Comparison of ENCODE assay signal across 8 cellular contexts in the genomic region with DNA sequence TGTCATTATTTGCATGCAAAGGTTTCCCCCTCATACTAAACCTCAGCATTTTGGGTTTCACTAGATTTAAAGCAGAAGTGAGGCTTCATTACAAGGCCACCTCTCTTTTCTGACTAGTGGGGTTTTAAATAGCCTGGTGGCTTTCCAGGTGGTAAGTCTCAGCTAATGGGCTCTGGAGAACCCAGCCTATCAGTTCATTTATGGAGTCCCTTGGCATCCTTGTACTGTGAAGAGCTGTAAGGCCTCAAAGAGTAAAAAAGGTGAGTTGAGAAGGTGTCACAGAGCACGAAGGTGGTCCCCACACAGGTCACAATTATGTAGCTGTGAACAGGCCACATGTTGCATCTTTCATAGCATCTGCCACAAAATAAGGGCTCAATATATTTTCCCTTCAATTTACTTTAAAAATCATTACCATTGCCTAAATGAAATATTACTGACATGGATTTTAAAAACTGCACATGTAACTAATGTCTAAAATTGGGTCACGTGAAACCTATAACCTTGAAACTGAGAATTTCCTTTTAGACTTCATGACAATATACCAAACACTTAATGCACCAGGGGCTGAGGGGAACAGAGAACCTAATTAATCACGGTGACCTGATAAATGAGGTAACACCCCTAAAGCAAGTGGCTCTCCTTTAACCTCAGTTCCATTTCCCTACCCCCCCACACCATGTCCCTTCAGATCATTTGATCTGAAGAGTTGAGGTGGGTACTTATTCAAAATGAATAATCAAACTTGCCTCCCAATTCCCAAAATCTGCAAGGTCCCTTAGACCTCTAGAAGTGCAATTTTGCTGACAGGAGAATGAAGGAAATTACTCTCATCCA. TPM values are rescaled to one million over a fixed set of nuclear protein-coding genes. Genes with fewer than 3 reads are reported as not detected.
DNase-seq lines count a peak whose midpoint lies in the region; ATAC-seq, FAIRE-seq and TF ChIP-seq lines count a peak whose summit lies in the region.

No MANE protein-coding gene starts in this region.

- H3K27me3 ChIP-seq in keratinocyte (ENCODE audit: control insufficient read depth, extremely low read depth, insufficient read depth, low read length), result no peaks in the 10 kb centered on the region
- H3K27me3 ChIP-seq in uterus, result no peaks in the 10 kb centered on the region

- peaks cover 31% of the 10 kb centered on the region for H3K79me2 ChIP-seq in keratinocyte (ENCODE audit: control insufficient read depth, insufficient read depth, low read length)

- peak overlapping the region; percentile 90 for H3K4me2 ChIP-seq in keratinocyte (ENCODE audit: control insufficient read depth, extremely low read depth, insufficient read depth, low read depth, low read length)

- peak overlapping the region; percentile 93 for H3K4me3 Mint-ChIP-seq in stimulated activated naive CD8-positive, alpha-beta T cell treated with anti-CD3 and anti-CD28 coated beads, Interleukin-15, Interleukin-2, amounts not matched to agents 100 ng/mL and 50 ng/mL, for 24 hours
- H3K4me3 Mint-ChIP-seq in T-helper 17 cell, result peak overlapping the region; percentile 86

- H3K36me3 ChIP-seq in keratinocyte (ENCODE audit: control insufficient read depth in 2 of 2, extremely low read depth in 1 of 2, insufficient read depth in 2 of 2, low read length in 2 of 2) (peaks cover 1 to 6% of the 10 kb centered on the region in 2 experiments), uterus (no peaks in the 10 kb centered on the region), mucosa of descending colon (ENCODE audit: low read depth) (no peaks in the 10 kb centered on the region)

- no peaks in the 10 kb centered on the region for H4K20me1 ChIP-seq in keratinocyte (ENCODE audit: control insufficient read depth, extremely low read depth, insufficient read depth, low read length)

- peaks cover 63% of the 10 kb centered on the region for H3K4me1 Mint-ChIP-seq in stimulated activated naive CD8-positive, alpha-beta T cell treated with anti-CD3 and anti-CD28 coated beads, Interleukin-15, Interleukin-2, amounts not matched to agents 100 ng/mL and 50 ng/mL, for 24 hours (ENCODE audit: low read depth)
- peaks cover 20% of the 10 kb centered on the region for H3K4me1 Mint-ChIP-seq in T-helper 17 cell

- no peaks in the 10 kb centered on the region for H3K9me3 Mint-ChIP-seq in stimulated activated naive CD8-positive, alpha-beta T cell treated with anti-CD3 and anti-CD28 coated beads, Interleukin-15, Interleukin-2, amounts not matched to agents 100 ng/mL and 50 ng/mL, for 24 hours

- no peak for FAIRE-seq in keratinocyte (lab: Jason Lieb, UNC)

- peaks cover 9% of the 10 kb centered on the region for H3K4me1 ChIP-seq in keratinocyte (ENCODE audit: control insufficient read depth, extremely low read depth, insufficient read depth, low read length)
- H3K4me1 ChIP-seq in uterus, result no peaks in the 10 kb centered on the region
- peaks cover 14% of the 10 kb centered on the region for H3K4me1 ChIP-seq in mucosa of descending colon (ENCODE audit: low read depth)

- H3K36me3 Mint-ChIP-seq in stimulated activated naive CD8-positive, alpha-beta T cell treated with anti-CD3 and anti-CD28 coated beads, Interleukin-15, Interleukin-2, amounts not matched to agents 100 ng/mL and 50 ng/mL, for 24 hours (ENCODE audit: low read depth), result peaks cover 29% of the 10 kb centered on the region
- peaks cover 7% of the 10 kb centered on the region for H3K36me3 Mint-ChIP-seq in T-helper 17 cell (ENCODE audit: low read depth)

- no peak for DNase-seq in stimulated activated naive CD8-positive, alpha-beta T cell treated with anti-CD3 and anti-CD28 coated beads, Interleukin-15, Interleukin-2, amounts not matched to agents 100 U/mL and 50 U/mL, for 24 hours
- DNase-seq in T-helper 17 cell (no peak), keratinocyte (ENCODE audit: low read depth, low spot score) (no peak), uterus (no peak), mucosa of descending colon (no peak), ecto neural progenitor cell (ENCODE audit: low spot score) (no peak)

- H3K9me1 ChIP-seq in keratinocyte (ENCODE audit: control insufficient read depth, extremely low read depth, insufficient read depth, low read length), result no peaks in the 10 kb centered on the region

- H3K4me3 ChIP-seq in keratinocyte (ENCODE audit: control insufficient read depth in 2 of 3, extremely low read depth in 1 of 3, insufficient read depth in 2 of 3, low read depth in 1 of 3, low read length in 3 of 3) (peak overlapping the region; percentile 76 to 91 (median 77)), uterus (peak overlapping the region; percentile 70 to 72), mucosa of descending colon (no peak overlapping the region)

- TF ChIP-seq POLR2A in uterus (IDR thresholded peaks at IDR 0.05), result no peak

- ATAC-seq in stimulated activated naive CD8-positive, alpha-beta T cell treated with anti-CD3 and anti-CD28 coated beads, Interleukin-15, Interleukin-2, amounts not matched to agents 100 U/mL and 50 U/mL, for 24 hours, result no peak
- ATAC-seq in HG02970 (IDR thresholded peaks at IDR 0.05; ENCODE audit: low FRiP score, unreplicated experiment) (peak; percentile 41), T-helper 17 cell (no peak), mucosa of descending colon (no peak)

- H3K27ac Mint-ChIP-seq in stimulated activated naive CD8-positive, alpha-beta T cell treated with anti-CD3 and anti-CD28 coated beads, Interleukin-15, Interleukin-2, amounts not matched to agents 100 ng/mL and 50 ng/mL, for 24 hours, result peak overlapping the region; percentile 43
- H3K27ac Mint-ChIP-seq in T-helper 17 cell, result peak overlapping the region; percentile 88

- dilution Hi-C loops in keratinocyte (cut with MboI; ENCODE audit: extremely low pct_ligation_motif_present, low sequenced_read_pairs), result no loop called here

- H3K27me3 Mint-ChIP-seq in stimulated activated naive CD8-positive, alpha-beta T cell treated with anti-CD3 and anti-CD28 coated beads, Interleukin-15, Interleukin-2, amounts not matched to agents 100 ng/mL and 50 ng/mL, for 24 hours, result no peaks in the 10 kb centered on the region
- H3K27me3 Mint-ChIP-seq in T-helper 17 cell, result no peaks in the 10 kb centered on the region

- intact Hi-C loops in uterus (cut with DNase I; ENCODE audit: low total_unique reads), result no loop called here
- intact Hi-C loops in mucosa of descending colon (cut with DNase I, micrococcal nuclease), result no loop called here

- H3K9ac ChIP-seq in keratinocyte (ENCODE audit: control insufficient read depth, extremely low read depth, insufficient read depth, low read length), result peak overlapping the region; percentile 71

- H3K27ac ChIP-seq in keratinocyte (ENCODE audit: control insufficient read depth, insufficient read depth, low read length) (no peak overlapping the region), uterus (no peak overlapping the region)

- no peaks in the 10 kb centered on the region for H3K9me3 ChIP-seq in T-helper 17 cell (ENCODE audit: control insufficient read depth, low read length, poor library complexity, severe bottlenecking)
- no peaks in the 10 kb centered on the region for H3K9me3 ChIP-seq in keratinocyte (ENCODE audit: control insufficient read depth, low read depth, low read length)
- no peaks in the 10 kb centered on the region for H3K9me3 ChIP-seq in uterus
- H3K9me3 ChIP-seq in mucosa of descending colon, result no peaks in the 10 kb centered on the region

- TF ChIP-seq CTCF in keratinocyte (optimal IDR thresholded peaks at IDR 0.05 in 1 of 3, IDR thresholded peaks at IDR 0.05 in 1 of 3, conservative IDR thresholded peaks at IDR 0.05 in 1 of 3; ENCODE audit: extremely low read depth in 1 of 3, insufficient read depth in 2 of 3, low read length in 3 of 3) (no peak), uterus (IDR thresholded peaks at IDR 0.05) (no peak), mucosa of descending colon (IDR thresholded peaks at IDR 0.05) (no peak)

- H2AFZ ChIP-seq in keratinocyte (ENCODE audit: control insufficient read depth, low read length), result no peak overlapping the region

RNA-seq across cellular contexts. Expression of gene NGLY1, which starts 1.3 kb away (rescaled TPM):
- total RNA-seq in T-helper 17 cell, result 10 to 100 TPM; 65.8 to 67.1 TPM
- 8.6 to 19.5 TPM (median 11.2 TPM) in 3 replicates for polyA plus RNA-seq in keratinocyte
- polyA plus RNA-seq in keratinocyte (2011; ENCODE audit: low read depth), result 33.7 TPM
- 10.8 and 21.5 TPM in 2 replicates for polyA plus RNA-seq in keratinocyte (2011; cell fraction: cytosol; rRNA removed)
- 16.0 and 19.2 TPM in 2 replicates for polyA plus RNA-seq in keratinocyte (2011; cell fraction: nucleus; rRNA removed)
- 15.6 and 21.6 TPM in 2 replicates for polyA plus RNA-seq in keratinocyte (2012; ENCODE audit: low replicate concordance)
- polyA minus RNA-seq in keratinocyte, result 2.5 to 12.6 TPM (median 10.3 TPM) in 3 replicates
- 3.8 TPM for polyA minus RNA-seq in keratinocyte (2011; cell fraction: cytosol; rRNA and poly(A)+ RNA removed)
- polyA minus RNA-seq in keratinocyte (2011; cell fraction: nucleus; rRNA and poly(A)+ RNA removed), result 8.4 and 16.1 TPM in 2 replicates
- 10 to 100 TPM in 3 of 4 donors, 1 to 10 TPM in 1; 7.4 to 59.2 (median 30.3) TPM for total RNA-seq in uterus
- total RNA-seq in mucosa of descending colon, result 10 to 100 TPM; 37.2 to 57.5 (median 41.1) TPM

RNA-seq across cellular contexts. Expression of gene OXSM, which starts 7.9 kb away (rescaled TPM):
- 1 to 10 TPM; 7.0 to 7.6 TPM for total RNA-seq in T-helper 17 cell
- 17.8 to 31.6 TPM (median 28.0 TPM) in 3 replicates for polyA plus RNA-seq in keratinocyte
- 8.0 TPM for polyA plus RNA-seq in keratinocyte (2011; ENCODE audit: low read depth)
- polyA plus RNA-seq in keratinocyte (2011; cell fraction: cytosol; rRNA removed), result 10.9 and 26.3 TPM in 2 replicates
- polyA plus RNA-seq in keratinocyte (2011; cell fraction: nucleus; rRNA removed), result 28.8 and 35.7 TPM in 2 replicates
- polyA plus RNA-seq in keratinocyte (2012; ENCODE audit: low replicate concordance), result 12.2 and 17.7 TPM in 2 replicates
- 5.5 to 14.6 TPM (median 11.0 TPM) in 3 replicates for polyA minus RNA-seq in keratinocyte
- 3.1 TPM for polyA minus RNA-seq in keratinocyte (2011; cell fraction: cytosol; rRNA and poly(A)+ RNA removed)
- 9.1 and 18.9 TPM in 2 replicates for polyA minus RNA-seq in keratinocyte (2011; cell fraction: nucleus; rRNA and poly(A)+ RNA removed)
- total RNA-seq in uterus, result 10 to 100 TPM in 2 of 4 donors, 1 to 10 TPM in 2; 4.9 to 29.0 (median 12.8) TPM
- 10 to 100 TPM in 2 of 3 donors, 1 to 10 TPM in 1; 10.0 to 18.4 (median 17.4) TPM for total RNA-seq in mucosa of descending colon
